Comparison of ENCODE assay signal across 9 cellular contexts in genomic region chr12:40515041-40515825, GRCh38.
DNase-seq lines count a peak whose midpoint lies in the region; ATAC-seq and TF ChIP-seq lines count a peak whose summit lies in the region.
"Had no signal": no experiment of that assay in that cellular context is flagged by ENCODE, and none has a peak within 500 bp of the region (broad histone marks: within the 10 kb centered on the region; RNA-seq: fewer than 3 reads in every experiment).

No MANE protein-coding gene starts in this region.

- ATAC-seq in GM18499 (IDR thresholded peaks at IDR 0.05; ENCODE audit: insufficient read depth, unreplicated experiment): peak; percentile 66
- ATAC-seq in GM21825 (IDR thresholded peaks at IDR 0.05; ENCODE audit: unreplicated experiment): peak; percentile 73
- ATAC-seq in lower lobe of right lung: no peak

- H3K36me3 ChIP-seq in tibial artery: no peaks in the 10 kb centered on the region
- no peaks in the 10 kb centered on the region for H3K36me3 ChIP-seq in lower lobe of right lung

- intact Hi-C loops in tibial artery (cut with DNase I; ENCODE audit: low total_unique reads): no loop called here
- intact Hi-C loops in lower lobe of right lung (cut with DNase I): no loop called here

- TF ChIP-seq CTCF in tibial artery (IDR thresholded peaks at IDR 0.05) (no peak), lower lobe of right lung (IDR thresholded peaks at IDR 0.05) (no peak)

- H3K27ac ChIP-seq in tibial artery (no peak overlapping the region), lower lobe of right lung (no peak overlapping the region)

- H3K4me1 ChIP-seq in tibial artery: no peaks in the 10 kb centered on the region
- no peaks in the 10 kb centered on the region for H3K4me1 ChIP-seq in lower lobe of right lung

- peak; percentile 25 for DNase-seq in Jurkat, Clone E6-1 (ENCODE audit: low read depth, low spot score)
- DNase-seq in fibroblast of peridontal ligament (ENCODE audit: extremely low read depth): peak; percentile 0
- DNase-seq in central memory CD4-positive, alpha-beta T cell: no peak
- no peak for DNase-seq in tibial artery
- no peak for DNase-seq in activated CD4-positive, CD25-positive, alpha-beta regulatory T cell (lab: John Stamatoyannopoulos, UW)
- no peak for DNase-seq in lower lobe of right lung
- DNase-seq: activated T-cell treated with anti-CD3 and anti-CD28 coated beads for 4 hours had no signal

- H3K9me3 ChIP-seq in tibial artery (no peaks in the 10 kb centered on the region), lower lobe of right lung (no peaks in the 10 kb centered on the region)

- no peak overlapping the region for H3K4me3 ChIP-seq in Jurkat, Clone E6-1 (ENCODE audit: low read length)
- H3K4me3 ChIP-seq in tibial artery: no peak overlapping the region
- H3K4me3 ChIP-seq in lower lobe of right lung: no peak overlapping the region

- H3K27me3 ChIP-seq in tibial artery (no peaks in the 10 kb centered on the region), lower lobe of right lung (ENCODE audit: low read depth) (no peaks in the 10 kb centered on the region)

Comparison
In these comparisons a context has a peak if more than half of its experiments do, and no peak if none do; other contexts are left out.
1. ATAC-seq: peak in GM18499 (single experiment) and GM21825 (single experiment); none in lower lobe of right lung (0 of 2).
2. DNase-seq: peak in Jurkat, Clone E6-1 (single experiment) and fibroblast of peridontal ligament (single experiment); none in central memory CD4-positive, alpha-beta T cell (single experiment), tibial artery (0 of 2), activated CD4-positive, CD25-positive, alpha-beta regulatory T cell (0 of 4) and lower lobe of right lung (single experiment).